ENCODE assay signal across 15 cellular contexts in genomic region chr3:181687190-181687589, GRCh38.
"Had no signal": no experiment of that assay in that cellular context is flagged by ENCODE, and none has a peak within 500 bp of the region (broad histone marks: within the 10 kb centered on the region; RNA-seq: fewer than 3 reads in every experiment).

No MANE protein-coding gene starts in this region.

- DNase-seq: activated CD4-positive, alpha-beta T cell treated with anti-CD3 and anti-CD28 coated beads for 4 hours; activated CD8-positive, alpha-beta memory T cell treated with anti-CD3 and anti-CD28 coated beads, Interleukin-2, amount 50 U/mL, for 4 hours; activated CD8-positive, alpha-beta T cell treated with anti-CD3 and anti-CD28 coated beads for 36 hours; activated naive CD8-positive, alpha-beta T cell treated with anti-CD3 and anti-CD28 coated beads for 36 hours; cortex of kidney; effector CD8-positive, alpha-beta T cell; esophagus squamous epithelium; left ventricle myocardium superior; mesenchymal stem cell; natural killer cell; posterior cingulate gyrus; retina; uterus; WERI-Rb-1 had no signal

- H3K27ac ChIP-seq: esophagus squamous epithelium, hepatocyte, uterus, WERI-Rb-1 had no signal
